Comparison of ENCODE assay signal across 2 cellular contexts in genomic region chr9:93252781-93253530, GRCh38.
TF ChIP-seq lines count a peak whose summit lies in the region.

No MANE protein-coding gene starts in this region.

TF ChIP-seq in H1, 55 proteins besides CTCF, POLR2A, EP300 and RAD21:
- TF ChIP-seq, protein P1, sequence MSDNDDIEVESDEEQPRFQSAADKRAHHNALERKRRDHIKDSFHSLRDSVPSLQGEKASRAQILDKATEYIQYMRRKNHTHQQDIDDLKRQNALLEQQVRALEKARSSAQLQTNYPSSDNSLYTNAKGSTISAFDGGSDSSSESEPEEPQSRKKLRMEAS (IDR thresholded peaks at IDR 0.05), result no peak
- no peak for TF ChIP-seq SUZ12 (IDR thresholded peaks at IDR 0.05; ENCODE audit: low read length)
- TF ChIP-seq POU5F1 (IDR thresholded peaks at IDR 0.05; ENCODE audit: low read depth, low read length), result no peak
- TF ChIP-seq SIN3A (conservative IDR thresholded peaks at IDR 0.05 in 1 of 2, IDR thresholded peaks at IDR 0.05 in 1 of 2; ENCODE audit: low read depth in 1 of 2, low read length in 2 of 2), result no peak
- no peak for TF ChIP-seq SIX5 (IDR thresholded peaks at IDR 0.05; ENCODE audit: low read depth, low read length)
- TF ChIP-seq RXRA (IDR thresholded peaks at IDR 0.05; ENCODE audit: insufficient read depth, low read depth, low read length), result no peak
TF ChIP-seq in H1: peak in this region for 0.

TF ChIP-seq in GM23338, 12 proteins besides CTCF, POLR2A, EP300 and RAD21:
- no peak for TF ChIP-seq CREB1 (CRISPR knock-in tag; IDR thresholded peaks at IDR 0.05; ENCODE audit: low read depth)
- no peak for TF ChIP-seq EZH2phosphoT487 (IDR thresholded peaks at IDR 0.05; ENCODE audit: unreplicated experiment)
- no peak for TF ChIP-seq ZNF114 (CRISPR knock-in tag; IDR thresholded peaks at IDR 0.05)
- no peak for TF ChIP-seq STAT1 (IDR thresholded peaks at IDR 0.05; ENCODE audit: unreplicated experiment)
- TF ChIP-seq, protein P2, sequence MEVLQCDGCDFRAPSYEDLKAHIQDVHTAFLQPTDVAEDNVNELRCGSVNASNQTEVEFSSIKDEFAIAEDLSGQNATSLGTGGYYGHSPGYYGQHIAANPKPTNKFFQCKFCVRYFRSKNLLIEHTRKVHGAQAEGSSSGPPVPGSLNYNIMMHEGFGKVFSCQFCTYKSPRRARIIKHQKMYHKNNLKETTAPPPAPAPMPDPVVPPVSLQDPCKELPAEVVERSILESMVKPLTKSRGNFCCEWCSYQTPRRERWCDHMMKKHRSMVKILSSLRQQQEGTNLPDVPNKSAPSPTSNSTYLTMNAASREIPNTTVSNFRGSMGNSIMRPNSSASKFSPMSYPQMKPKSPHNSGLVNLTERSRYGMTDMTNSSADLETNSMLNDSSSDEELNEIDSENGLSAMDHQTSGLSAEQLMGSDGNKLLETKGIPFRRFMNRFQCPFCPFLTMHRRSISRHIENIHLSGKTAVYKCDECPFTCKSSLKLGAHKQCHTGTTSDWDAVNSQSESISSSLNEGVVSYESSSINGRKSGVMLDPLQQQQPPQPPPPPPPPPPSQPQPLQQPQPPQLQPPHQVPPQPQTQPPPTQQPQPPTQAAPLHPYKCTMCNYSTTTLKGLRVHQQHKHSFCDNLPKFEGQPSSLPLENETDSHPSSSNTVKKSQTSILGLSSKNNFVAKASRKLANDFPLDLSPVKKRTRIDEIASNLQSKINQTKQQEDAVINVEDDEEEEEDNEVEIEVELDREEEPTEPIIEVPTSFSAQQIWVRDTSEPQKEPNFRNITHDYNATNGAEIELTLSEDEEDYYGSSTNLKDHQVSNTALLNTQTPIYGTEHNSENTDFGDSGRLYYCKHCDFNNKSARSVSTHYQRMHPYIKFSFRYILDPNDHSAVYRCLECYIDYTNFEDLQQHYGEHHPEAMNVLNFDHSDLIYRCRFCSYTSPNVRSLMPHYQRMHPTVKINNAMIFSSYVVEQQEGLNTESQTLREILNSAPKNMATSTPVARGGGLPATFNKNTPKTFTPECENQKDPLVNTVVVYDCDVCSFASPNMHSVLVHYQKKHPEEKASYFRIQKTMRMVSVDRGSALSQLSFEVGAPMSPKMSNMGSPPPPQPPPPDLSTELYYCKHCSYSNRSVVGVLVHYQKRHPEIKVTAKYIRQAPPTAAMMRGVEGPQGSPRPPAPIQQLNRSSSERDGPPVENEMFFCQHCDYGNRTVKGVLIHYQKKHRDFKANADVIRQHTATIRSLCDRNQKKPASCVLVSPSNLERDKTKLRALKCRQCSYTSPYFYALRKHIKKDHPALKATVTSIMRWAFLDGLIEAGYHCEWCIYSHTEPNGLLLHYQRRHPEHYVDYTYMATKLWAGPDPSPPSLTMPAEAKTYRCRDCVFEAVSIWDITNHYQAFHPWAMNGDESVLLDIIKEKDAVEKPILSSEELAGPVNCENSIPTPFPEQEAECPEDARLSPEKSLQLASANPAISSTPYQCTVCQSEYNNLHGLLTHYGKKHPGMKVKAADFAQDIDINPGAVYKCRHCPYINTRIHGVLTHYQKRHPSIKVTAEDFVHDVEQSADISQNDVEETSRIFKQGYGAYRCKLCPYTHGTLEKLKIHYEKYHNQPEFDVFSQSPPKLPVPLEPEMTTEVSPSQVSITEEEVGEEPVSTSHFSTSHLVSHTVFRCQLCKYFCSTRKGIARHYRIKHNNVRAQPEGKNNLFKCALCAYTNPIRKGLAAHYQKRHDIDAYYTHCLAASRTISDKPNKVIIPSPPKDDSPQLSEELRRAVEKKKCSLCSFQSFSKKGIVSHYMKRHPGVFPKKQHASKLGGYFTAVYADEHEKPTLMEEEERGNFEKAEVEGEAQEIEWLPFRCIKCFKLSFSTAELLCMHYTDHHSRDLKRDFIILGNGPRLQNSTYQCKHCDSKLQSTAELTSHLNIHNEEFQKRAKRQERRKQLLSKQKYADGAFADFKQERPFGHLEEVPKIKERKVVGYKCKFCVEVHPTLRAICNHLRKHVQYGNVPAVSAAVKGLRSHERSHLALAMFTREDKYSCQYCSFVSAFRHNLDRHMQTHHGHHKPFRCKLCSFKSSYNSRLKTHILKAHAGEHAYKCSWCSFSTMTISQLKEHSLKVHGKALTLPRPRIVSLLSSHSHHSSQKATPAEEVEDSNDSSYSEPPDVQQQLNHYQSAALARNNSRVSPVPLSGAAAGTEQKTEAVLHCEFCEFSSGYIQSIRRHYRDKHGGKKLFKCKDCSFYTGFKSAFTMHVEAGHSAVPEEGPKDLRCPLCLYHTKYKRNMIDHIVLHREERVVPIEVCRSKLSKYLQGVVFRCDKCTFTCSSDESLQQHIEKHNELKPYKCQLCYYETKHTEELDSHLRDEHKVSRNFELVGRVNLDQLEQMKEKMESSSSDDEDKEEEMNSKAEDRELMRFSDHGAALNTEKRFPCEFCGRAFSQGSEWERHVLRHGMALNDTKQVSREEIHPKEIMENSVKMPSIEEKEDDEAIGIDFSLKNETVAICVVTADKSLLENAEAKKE (CRISPR knock-in tag; IDR thresholded peaks at IDR 0.05), result no peak
- no peak for TF ChIP-seq POLR2AphosphoS5 (IDR thresholded peaks at IDR 0.05; ENCODE audit: low read depth)
- TF ChIP-seq NANOG (IDR thresholded peaks at IDR 0.05; ENCODE audit: borderline replicate concordance), result no peak
- no peak for TF ChIP-seq REST (IDR thresholded peaks at IDR 0.05; ENCODE audit: unreplicated experiment)
- TF ChIP-seq EZH2 (IDR thresholded peaks at IDR 0.05; ENCODE audit: low read depth, unreplicated experiment), result no peak
- no peak for TF ChIP-seq ETS1 (IDR thresholded peaks at IDR 0.05)
- no peak for TF ChIP-seq JUNB (IDR thresholded peaks at IDR 0.05; ENCODE audit: unreplicated experiment)
- no peak for TF ChIP-seq ZNF331 (CRISPR knock-in tag; IDR thresholded peaks at IDR 0.05; ENCODE audit: low read depth)
